ENCODE assay signal across 26 cellular contexts in the genomic region with DNA sequence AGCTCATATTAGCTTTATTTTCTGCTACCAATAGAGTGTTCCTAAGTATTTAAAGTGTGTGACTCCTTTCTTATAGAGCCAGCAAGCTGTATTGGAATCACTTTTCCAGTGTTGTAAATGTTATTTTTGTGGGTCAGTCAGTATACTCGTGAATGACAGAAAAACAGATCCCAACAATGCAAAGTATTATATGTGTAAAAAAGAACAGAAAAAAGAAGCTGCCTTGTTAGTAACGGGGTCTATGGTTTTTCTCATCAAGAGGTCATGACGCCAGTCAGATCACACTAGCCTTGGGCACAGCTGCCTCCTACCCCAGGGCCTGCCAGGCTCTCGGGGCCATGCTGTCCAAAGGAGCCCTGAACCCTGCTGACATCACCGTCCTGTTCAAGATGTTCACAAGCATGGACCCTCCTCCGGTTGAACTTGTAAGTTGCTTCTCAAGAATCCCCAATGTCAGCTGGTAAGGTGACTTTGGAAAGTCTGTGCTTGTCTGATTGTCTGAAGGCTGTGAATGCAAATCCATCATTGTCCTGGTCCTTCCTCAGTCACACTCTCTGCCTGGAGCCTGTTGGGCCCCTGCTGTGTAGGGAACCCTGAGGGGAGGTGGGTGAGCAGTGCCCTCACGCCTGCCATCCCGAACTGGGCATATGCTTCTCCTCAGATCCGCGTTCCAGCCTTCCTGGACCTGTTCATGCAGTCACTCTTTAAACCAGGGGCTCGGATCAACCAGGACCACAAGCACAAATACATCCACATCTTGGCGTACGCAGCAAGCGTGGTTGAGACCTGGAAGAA. TPM values are rescaled to one million over a fixed set of nuclear protein-coding genes. Genes with fewer than 3 reads are reported as not detected.
DNase-seq lines count a peak whose midpoint lies in the region; ATAC-seq and TF ChIP-seq lines count a peak whose summit lies in the region.
"Had no signal": no experiment of that assay in that cellular context is flagged by ENCODE, and none has a peak within 500 bp of the region (broad histone marks: within the 10 kb centered on the region; RNA-seq: fewer than 3 reads in every experiment).

No MANE protein-coding gene starts in this region.

- no peaks in the 10 kb centered on the region for H3F3A ChIP-seq in SK-N-SH (replicated peaks; ENCODE audit: insufficient read depth)

- peaks cover 12% of the 10 kb centered on the region for H3K79me2 ChIP-seq in SK-N-SH (ENCODE audit: insufficient read depth)
- H3K79me2 ChIP-seq: parathyroid adenoma had no signal

- CTCF ChIA-PET in CD8-positive, alpha-beta T cell (lab: Charles Lee) = interaction anchor here (0.6 to 0.8 kb wide), 2 partner anchors 20 to 231 kb away, joined by 3 read pairs; no protein-coding TSS in a partner anchor
- CTCF ChIA-PET in SK-N-SH (lab: Yijun Ruan, JAX) = no interaction called here

- H3K4me3 Mint-ChIP-seq in CD8-positive, alpha-beta T cell = no peak overlapping the region
- H3K4me3 Mint-ChIP-seq: activated T-helper 17 cell treated with anti-CD3 and anti-CD28 coated beads, Interleukin-2, amount 50 U/mL, for 72 hours; nephron progenitor cell; stimulated activated effector memory CD8-positive, alpha-beta T cell treated with anti-CD3 and anti-CD28 coated beads, Interleukin-12 subunit alpha, Interleukin-12 subunit beta, amount 100 ng/mL, for 72 hours had no signal

- POLR2A ChIA-PET in CD8-positive, alpha-beta T cell (lab: Charles Lee) = interaction anchor here (1.1 kb wide), 1 partner anchor 9 kb away, joined by 9 read pairs; a partner anchor contains a TSS
- POLR2A ChIA-PET in SK-N-SH (lab: Yijun Ruan, JAX) = interaction anchor here (0.7 kb wide), 1 partner anchor 26 kb away, joined by 3 read pairs; no protein-coding TSS in a partner anchor

- H3K4me1 ChIP-seq in CD8-positive, alpha-beta T cell (ENCODE audit: insufficient read depth, low read length) = no peaks in the 10 kb centered on the region
- H3K4me1 ChIP-seq in neutrophil (ENCODE audit: control insufficient read depth in 1 of 2, insufficient read depth in 1 of 2, low read depth in 1 of 2, low read length in 1 of 2) (no peaks in the 10 kb centered on the region), SK-N-SH (ENCODE audit: control insufficient read depth in 1 of 2, insufficient read depth in 2 of 2, low read depth in 1 of 2, low read length in 1 of 2) (peaks cover 0 to 30% of the 10 kb centered on the region in 2 experiments; a peak in 2 of 4 replicates)
- H3K4me1 ChIP-seq: testis had no signal

- no peaks in the 10 kb centered on the region for H3K9me2 ChIP-seq in SK-N-SH

- no peak for DNase-seq in CD8-positive, alpha-beta T cell
- DNase-seq in epidermal melanocyte (ENCODE audit: insufficient read length, low spot score) (peak; percentile 48), SK-N-SH (no peak)
- DNase-seq in activated CD4-positive, CD25-positive, alpha-beta regulatory T cell (lab: John Stamatoyannopoulos, UW) = no peak
- DNase-seq: cerebellar nuclear complex; EL; GOT3; kidney glomerular epithelial cell; NCI-H146; NCI-H510A treated with DMSO at 0.1 percent for 48 hours; nephron progenitor cell; PC-3; right cardiac atrium; SIG-M5; stimulated activated CD4-positive, alpha-beta T cell treated with anti-CD3 and anti-CD28 coated beads, Interleukin-12 subunit alpha, Interleukin-12 subunit beta, amount 100 ng/mL, for 4 hours; stimulated activated CD4-positive, alpha-beta T cell treated with anti-CD3 and anti-CD28 coated beads, Interleukin-4, amount 100 ng/mL, for 1 hour had no signal

- no peaks in the 10 kb centered on the region for H3K9me3 ChIP-seq in CD8-positive, alpha-beta T cell (ENCODE audit: low read length)
- H3K9me3 ChIP-seq in neutrophil (no peaks in the 10 kb centered on the region), SK-N-SH (no peaks in the 10 kb centered on the region)
- H3K9me3 ChIP-seq: heart left ventricle, testis had no signal

- no peaks in the 10 kb centered on the region for H3K27me3 Mint-ChIP-seq in CD8-positive, alpha-beta T cell (ENCODE audit: low read depth)
- H3K27me3 Mint-ChIP-seq: activated T-helper 17 cell treated with anti-CD3 and anti-CD28 coated beads, Interleukin-2, amount 50 U/mL, for 72 hours had no signal

- TF ChIP-seq EP300 in SK-N-SH (IDR thresholded peaks at IDR 0.05; ENCODE audit: borderline replicate concordance in 1 of 2, low read depth in 1 of 2, low read length in 1 of 2) = no peak

- no peak overlapping the region for H3K27ac ChIP-seq in CD8-positive, alpha-beta T cell (ENCODE audit: low read depth, low read length)
- H3K27ac ChIP-seq in neutrophil (peak overlapping the region; percentile 5), SK-N-SH (ENCODE audit: low read depth in 2 of 2, low read length in 1 of 2) (no peak overlapping the region; a peak in 1 of 4 replicates)
- H3K27ac ChIP-seq: heart left ventricle, parathyroid adenoma had no signal

- no peak for TF ChIP-seq RAD21 in SK-N-SH (IDR thresholded peaks at IDR 0.05; ENCODE audit: low read length)

- H3K36me3 Mint-ChIP-seq in CD8-positive, alpha-beta T cell = peaks cover 94% of the 10 kb centered on the region

- no peaks in the 10 kb centered on the region for H3K27me3 ChIP-seq in CD8-positive, alpha-beta T cell (ENCODE audit: insufficient read depth, low read length)
- H3K27me3 ChIP-seq in neutrophil (no peaks in the 10 kb centered on the region), SK-N-SH (ENCODE audit: insufficient read depth) (no peaks in the 10 kb centered on the region)
- H3K27me3 ChIP-seq: heart left ventricle, testis had no signal

- H3K4me2 ChIP-seq in SK-N-SH = no peak overlapping the region

- intact Hi-C loops in CD8-positive, alpha-beta T cell (cut with DNase I, micrococcal nuclease) = no loop called here

- H4K20me1 ChIP-seq in SK-N-SH (ENCODE audit: insufficient read depth) = 0 out of 2 replicates have a peak, but pooled peaks cover 3% of the 10 kb centered on the region

- ATAC-seq in CD8-positive, alpha-beta T cell = no peak
- ATAC-seq in HG02973 (IDR thresholded peaks at IDR 0.05; ENCODE audit: unreplicated experiment) = no peak
- ATAC-seq: activated T-helper 17 cell treated with anti-CD3 and anti-CD28 coated beads, Interleukin-2, amount 50 U/mL, for 72 hours; heart left ventricle; PC-3; right cardiac atrium; stimulated activated effector memory CD8-positive, alpha-beta T cell treated with anti-CD3 and anti-CD28 coated beads, Interleukin-12 subunit alpha, Interleukin-12 subunit beta, amount 100 ng/mL, for 72 hours had no signal

- H3K9ac ChIP-seq in SK-N-SH = no peak overlapping the region
- H3K9ac ChIP-seq: parathyroid adenoma had no signal

- no peak overlapping the region for H3K4me3 ChIP-seq in CD8-positive, alpha-beta T cell (ENCODE audit: low read depth, low read length)
- H3K4me3 ChIP-seq in neutrophil (ENCODE audit: low read depth in 1 of 2, low read length in 1 of 2) (no peak overlapping the region), SK-N-SH (ENCODE audit: low read depth in 2 of 2, low read length in 1 of 2) (no peak overlapping the region)
- H3K4me3 ChIP-seq: heart left ventricle, lung, testis had no signal

- peak overlapping the region; percentile 22 for H3K27ac Mint-ChIP-seq in CD8-positive, alpha-beta T cell
- H3K27ac Mint-ChIP-seq: activated T-helper 17 cell treated with anti-CD3 and anti-CD28 coated beads, Interleukin-2, amount 50 U/mL, for 72 hours had no signal

- TF ChIP-seq CTCF in CD8-positive, alpha-beta T cell (IDR thresholded peaks at IDR 0.05) = no peak
- TF ChIP-seq CTCF in neutrophil (IDR thresholded peaks at IDR 0.05) (no peak), SK-N-SH (IDR thresholded peaks at IDR 0.05) (no peak)

- WGBS in SK-N-SH (ENCODE audit: low lambda C conversion rate) = 97% methylated on average over 13 of the region's 14 CpGs

- TF ChIP-seq POLR2A in GM19193 (IDR thresholded peaks at IDR 0.05; ENCODE audit: extremely low read depth, insufficient read depth, insufficient read length) = peak; percentile 23

- H3K9me3 Mint-ChIP-seq in CD8-positive, alpha-beta T cell = no peaks in the 10 kb centered on the region
- H3K9me3 Mint-ChIP-seq: activated T-helper 17 cell treated with anti-CD3 and anti-CD28 coated beads, Interleukin-2, amount 50 U/mL, for 72 hours; nephron progenitor cell; stimulated activated effector memory CD8-positive, alpha-beta T cell treated with anti-CD3 and anti-CD28 coated beads, Interleukin-12 subunit alpha, Interleukin-12 subunit beta, amount 100 ng/mL, for 72 hours had no signal

- peaks cover 7% of the 10 kb centered on the region for H3K4me1 Mint-ChIP-seq in CD8-positive, alpha-beta T cell (ENCODE audit: low read depth)

- H3K36me3 ChIP-seq in CD8-positive, alpha-beta T cell (ENCODE audit: insufficient read depth, low read length) = peaks cover 74% of the 10 kb centered on the region
- H3K36me3 ChIP-seq in neutrophil = peaks cover 97% of the 10 kb centered on the region
- H3K36me3 ChIP-seq in SK-N-SH (replicated peaks in 1 of 2; ENCODE audit: control insufficient read depth in 1 of 2, insufficient read depth in 2 of 2, low read length in 1 of 2) = peaks cover 63 to 84% of the 10 kb centered on the region in 2 experiments

- no peak overlapping the region for H2AFZ ChIP-seq in SK-N-SH (ENCODE audit: low read depth)
- H2AFZ ChIP-seq: parathyroid adenoma had no signal

TF ChIP-seq in SK-N-SH, 30 proteins besides CTCF, POLR2A, EP300 and RAD21 (continues in another document):
- no peak for TF ChIP-seq FOXJ3 (CRISPR knock-in tag; IDR thresholded peaks at IDR 0.05)
- no peak for TF ChIP-seq RFX5 (IDR thresholded peaks at IDR 0.05; ENCODE audit: low read length)

RNA-seq across cellular contexts. Expression of a gene that starts 9.8 kb away (rescaled TPM):
- 100 to 1,000 TPM; 101 to 113 TPM for total RNA-seq in CD8-positive, alpha-beta T cell
- 90.0 and 94.8 TPM in 2 replicates for polyA plus RNA-seq in SK-N-SH (2012; rRNA removed)
- 73.2 and 84.8 TPM in 2 replicates for polyA plus RNA-seq in SK-N-SH (2012; cell fraction: cytosol; rRNA removed)
- polyA plus RNA-seq in SK-N-SH (2012; cell fraction: nucleus; rRNA removed) = 233 and 267 TPM in 2 replicates

RNA-seq across cellular contexts. Expression of a gene that starts 16.2 kb away (rescaled TPM):
- total RNA-seq in CD8-positive, alpha-beta T cell = 1 to 10 TPM; 5.1 to 7.0 TPM
- polyA plus RNA-seq in SK-N-SH (2012; rRNA removed) = 0.03 and 0.05 TPM in 2 replicates
- 0.03 and 0.09 TPM in 2 replicates for polyA plus RNA-seq in SK-N-SH (2012; cell fraction: cytosol; rRNA removed)
- polyA plus RNA-seq in SK-N-SH (2012; cell fraction: nucleus; rRNA removed) = not detected in 2 replicates

RNA-seq across cellular contexts. Expression of a gene that starts 28.4 kb away (rescaled TPM):
- total RNA-seq in CD8-positive, alpha-beta T cell = not detected
- 0.02 TPM in 1 of 2 replicates, not detected in the other for polyA plus RNA-seq in SK-N-SH (2012; rRNA removed)
- not detected in 2 replicates for polyA plus RNA-seq in SK-N-SH (2012; cell fraction: cytosol; rRNA removed)
- 0.01 TPM in 1 of 2 replicates, not detected in the other for polyA plus RNA-seq in SK-N-SH (2012; cell fraction: nucleus; rRNA removed)
- total RNA-seq: fibroblast of villous mesenchyme, PC-3 had no signal

RNA-seq across cellular contexts. Expression of a gene that starts 41.3 kb away (rescaled TPM):
- 10 to 100 TPM; 50.4 to 52.2 TPM for total RNA-seq in CD8-positive, alpha-beta T cell
- 48.0 and 60.8 TPM in 2 replicates for polyA plus RNA-seq in SK-N-SH (2012; rRNA removed)
- 80.3 and 119 TPM in 2 replicates for polyA plus RNA-seq in SK-N-SH (2012; cell fraction: cytosol; rRNA removed)
- polyA plus RNA-seq in SK-N-SH (2012; cell fraction: nucleus; rRNA removed) = 15.0 and 17.5 TPM in 2 replicates

RNA-seq across cellular contexts. Expression of a gene that starts 51.7 kb away (rescaled TPM):
- total RNA-seq in CD8-positive, alpha-beta T cell = 10 to 100 TPM; 73.4 to 75.5 TPM
- polyA plus RNA-seq in SK-N-SH (2012; rRNA removed) = 20.9 and 27.4 TPM in 2 replicates
- polyA plus RNA-seq in SK-N-SH (2012; cell fraction: cytosol; rRNA removed) = 38.1 and 58.8 TPM in 2 replicates
- 6.0 and 10.8 TPM in 2 replicates for polyA plus RNA-seq in SK-N-SH (2012; cell fraction: nucleus; rRNA removed)
